ENCODE assay signal across 8 cellular contexts in the genomic region with DNA sequence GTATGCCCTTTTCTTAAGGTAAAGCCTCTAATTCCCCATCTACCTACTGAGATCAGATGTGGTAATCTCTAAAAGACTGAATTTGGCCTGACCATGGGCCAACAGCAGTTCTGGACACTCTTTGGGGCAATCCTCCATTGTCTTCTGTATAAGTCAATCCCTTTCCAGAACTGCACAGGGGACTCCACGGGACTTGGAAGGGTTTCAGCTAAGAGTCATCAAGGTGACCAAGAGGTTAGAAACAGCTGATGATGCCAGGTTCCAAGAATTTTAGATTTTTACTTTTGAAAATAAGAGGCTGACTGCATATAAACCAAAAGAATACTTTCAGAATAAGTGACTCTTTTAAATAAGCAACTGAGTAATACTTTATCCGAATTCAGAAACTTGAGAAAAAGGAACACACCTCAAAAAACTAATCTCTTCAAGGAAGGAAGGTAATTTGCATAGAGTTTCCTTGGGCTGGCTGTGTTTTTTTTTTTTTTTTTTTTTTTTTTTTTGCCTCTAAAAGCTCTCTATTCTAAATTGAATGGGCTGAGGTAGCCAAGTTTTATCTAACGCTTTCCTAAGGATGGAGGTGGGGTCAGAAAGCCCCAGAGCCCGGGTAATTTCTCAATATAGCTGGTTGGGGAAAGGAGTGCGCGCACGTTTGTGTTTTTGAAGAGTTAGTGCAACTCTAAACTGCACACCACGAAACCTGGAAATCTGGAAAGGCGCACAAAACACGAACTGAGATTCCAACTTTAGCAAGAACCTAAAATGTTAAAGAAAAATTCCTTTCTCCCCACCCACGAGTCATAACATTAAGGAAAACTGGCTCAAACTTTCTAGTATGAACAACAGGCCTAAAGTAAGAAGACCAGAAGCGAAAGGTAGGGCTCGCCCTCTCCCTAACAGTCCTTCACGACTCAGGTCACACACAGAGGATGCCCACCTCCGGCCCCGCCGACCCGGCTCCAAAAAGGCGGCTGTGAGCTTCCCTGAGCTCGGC. TPM values are rescaled to one million over a fixed set of nuclear protein-coding genes. Genes with fewer than 3 reads are reported as not detected.
A peak's percentile ranks its signal among the peaks of the same experiment; 100 is the strongest.
DNase-seq lines count a peak whose midpoint lies in the region; TF ChIP-seq lines count a peak whose summit lies in the region.

No MANE protein-coding gene starts in this region.

- peaks cover 42% of the 10 kb centered on the region for H3K4me1 ChIP-seq in vagina

- TF ChIP-seq CTCF in AG09309 (IDR thresholded peaks at IDR 0.05; ENCODE audit: control insufficient read depth, insufficient read depth, low read depth, low read length, missing control alignments), result no peak
- TF ChIP-seq CTCF in HL-60 (IDR thresholded peaks at IDR 0.05; ENCODE audit: insufficient read depth, low read length), result no peak
- no peak for TF ChIP-seq CTCF in brain microvascular endothelial cell (IDR thresholded peaks at IDR 0.05; ENCODE audit: low read depth, low read length, missing control alignments)
- TF ChIP-seq CTCF in vagina (IDR thresholded peaks at IDR 0.05), result no peak

- H3K9me3 ChIP-seq in vagina, result no peaks in the 10 kb centered on the region

- DNase-seq in AG09309 (ENCODE audit: low read depth) (no peak), HL-60 (ENCODE audit: low read depth in 1 of 2, low spot score in 1 of 2) (peak in 1 of 2 experiments; percentile 13), brain microvascular endothelial cell (peak; percentile 9), lung microvascular endothelial cell (ENCODE audit: low read depth in 2 of 2) (peak; percentile 17 to 47), vagina (ENCODE audit: extremely low spot score in 2 of 2) (no peak), NCI-H2196 (lab: John Stamatoyannopoulos, UW; ENCODE audit: unreplicated experiment) (no peak), NCI-H774 (lab: John Stamatoyannopoulos, UW) (no peak), DMS114 treated with DMSO at 0.1 percent for 48 hours (lab: John Stamatoyannopoulos, UW; ENCODE audit: unreplicated experiment) (no peak)

- H3K4me3 ChIP-seq in AG09309 (ENCODE audit: control insufficient read depth, low read depth, low read length), result peak overlapping the region; percentile 64
- peak overlapping the region; percentile 84 for H3K4me3 ChIP-seq in HL-60 (replicated peaks; ENCODE audit: insufficient read depth, low read length)
- H3K4me3 ChIP-seq in brain microvascular endothelial cell (ENCODE audit: low read depth, low read length), result peak overlapping the region; percentile 90
- peak overlapping the region; percentile 68 to 74 for H3K4me3 ChIP-seq in vagina

- H3K27me3 ChIP-seq in HL-60 (ENCODE audit: insufficient read depth, poor library complexity, severe bottlenecking), result no peaks in the 10 kb centered on the region
- H3K27me3 ChIP-seq in brain microvascular endothelial cell (replicated peaks), result no peaks in the 10 kb centered on the region
- no peaks in the 10 kb centered on the region for H3K27me3 ChIP-seq in vagina

- in situ Hi-C loops in brain microvascular endothelial cell (cut with HindIII; ENCODE audit: low pct_ligation_motif_present, low sequenced_read_pairs), result no loop called here

- no peak for TF ChIP-seq POLR2A in vagina (IDR thresholded peaks at IDR 0.05)

- intact Hi-C loops in vagina (cut with DNase I), result no loop called here

- peaks cover 26% of the 10 kb centered on the region for H3K36me3 ChIP-seq in brain microvascular endothelial cell (replicated peaks)
- peaks cover 0 to 21% of the 10 kb centered on the region in 2 donors for H3K36me3 ChIP-seq in vagina

- H3K27ac ChIP-seq in HL-60 (replicated peaks) (peak overlapping the region; percentile 95), brain microvascular endothelial cell (peak overlapping the region; percentile 97), vagina (peak overlapping the region; percentile 96)

RNA-seq across cellular contexts. Expression of a gene that starts 1.3 kb away (rescaled TPM):
- 443 and 473 TPM in 2 replicates for total RNA-seq in lung microvascular endothelial cell
- total RNA-seq in vagina, result 130 TPM

RNA-seq across cellular contexts. Expression of a gene that starts 8.6 kb away (rescaled TPM):
- total RNA-seq in lung microvascular endothelial cell (9.7 and 13.3 TPM in 2 replicates), vagina (17.2 TPM)

RNA-seq across cellular contexts. Expression of a gene that starts 25.3 kb away (rescaled TPM):
- total RNA-seq in lung microvascular endothelial cell, result 7.2 and 8.7 TPM in 2 replicates
- total RNA-seq in vagina, result 13.3 TPM

RNA-seq across cellular contexts. Expression of a gene that starts 31.8 kb away (rescaled TPM):
- total RNA-seq in lung microvascular endothelial cell (153 and 167 TPM in 2 replicates), vagina (98.2 TPM)

RNA-seq across cellular contexts. Expression of a gene that starts 44.5 kb away (rescaled TPM):
- total RNA-seq in lung microvascular endothelial cell (5.6 and 7.4 TPM in 2 replicates), vagina (11.5 TPM)

Comparison
In these comparisons a context has a peak if more than half of its experiments do, and no peak if none do; other contexts are left out.
1. DNase-seq: peak in brain microvascular endothelial cell (single experiment) and lung microvascular endothelial cell (2 of 2); none in AG09309 (single experiment), vagina (0 of 2), NCI-H2196 (single experiment), NCI-H774 (single experiment) and DMS114 treated with DMSO at 0.1 percent for 48 hours (single experiment).
2. Peak in every context shown above with its lines, with median percentiles within 50 percentile points of each other: H3K4me3 ChIP-seq and H3K27ac ChIP-seq.